Comparison of ENCODE assay signal across 8 cellular contexts in the genomic region with DNA sequence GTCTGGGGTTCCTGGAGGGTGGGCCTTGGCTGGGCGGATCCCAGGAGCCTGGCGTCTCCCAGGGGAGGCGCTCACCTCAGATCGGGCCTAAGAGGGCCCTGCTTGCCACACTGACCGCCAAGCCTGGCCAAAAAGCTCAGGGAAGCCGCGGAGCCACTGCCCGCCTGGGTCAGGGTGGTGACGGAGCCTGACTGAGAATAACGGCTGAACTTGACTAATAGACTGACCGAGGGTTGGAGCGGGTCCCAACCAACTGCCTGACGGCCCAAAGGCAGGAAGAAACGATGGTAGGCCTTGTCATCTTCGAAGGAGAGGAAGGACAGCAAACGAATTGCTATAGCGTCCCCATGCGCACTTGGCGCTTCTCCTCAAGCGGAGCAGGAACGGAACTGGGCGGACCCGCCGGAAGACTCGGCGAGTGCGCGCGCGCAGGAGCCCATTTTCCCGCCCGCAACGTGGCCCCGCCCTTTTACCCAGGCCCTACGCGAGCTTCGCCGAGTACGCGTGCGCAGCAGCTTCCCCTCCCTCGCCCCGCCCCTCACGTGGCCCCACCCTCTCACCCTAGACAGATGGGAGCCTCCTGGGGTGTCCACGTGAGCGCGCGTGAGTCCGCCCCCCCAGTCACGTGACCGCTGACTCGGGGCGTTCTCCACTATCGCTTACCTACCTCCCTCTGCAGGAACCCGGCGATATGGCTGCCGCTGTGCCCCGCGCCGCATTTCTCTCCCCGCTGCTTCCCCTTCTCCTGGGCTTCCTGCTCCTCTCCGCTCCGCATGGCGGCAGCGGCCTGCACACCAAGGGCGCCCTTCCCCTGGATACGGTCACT.
DNase-seq lines count a peak whose midpoint lies in the region; ATAC-seq and TF ChIP-seq lines count a peak whose summit lies in the region.

A gene (plus strand): TSS at position 652 of the 826 bp plus-strand sequence. CDS start 40 bp downstream, at position 692.
A gene (minus strand): TSS at position 391 of the 826 bp plus-strand sequence. CDS start 7,895 bp downstream, outside the sequence.

- TF ChIP-seq POLR2A in erythroblast (IDR thresholded peaks at IDR 0.05; ENCODE audit: low read length): peak; percentile 99

- no peak for TF ChIP-seq EP300 in Ishikawa (IDR thresholded peaks at IDR 0.05; ENCODE audit: borderline replicate concordance)

- peak; percentile 97 for DNase-seq in DMS153 treated with DMSO at 0.1 percent for 48 hours (lab: John Stamatoyannopoulos, UW; ENCODE audit: unreplicated experiment)
- DNase-seq in OCI-M2 (lab: John Stamatoyannopoulos, UW; ENCODE audit: unreplicated experiment): peak; percentile 74
- DNase-seq in activated T-cell treated with anti-CD3 and anti-CD28 coated beads for 48 hours (ENCODE audit: low read depth): peak; percentile 100
- peak; percentile 100 for DNase-seq in erythroblast (lab: John Stamatoyannopoulos, UW)
- peak; percentile 100 for DNase-seq in stimulated activated CD8-positive, alpha-beta memory T cell treated with anti-CD3 and anti-CD28 coated beads, Interleukin-7, amount 100 ng/mL, for 1 hour (ENCODE audit: low read depth in 2 of 2)

- no peaks in the 10 kb centered on the region for H3K36me3 ChIP-seq in mucosa of stomach (ENCODE audit: control insufficient read depth, insufficient read depth, low read length)

- H3K9me3 ChIP-seq in mucosa of stomach (ENCODE audit: control insufficient read depth, low read length): no peaks in the 10 kb centered on the region

- peak; percentile 64 for ATAC-seq in GM21529 (IDR thresholded peaks at IDR 0.05; ENCODE audit: unreplicated experiment)

- TF ChIP-seq RAD21 in Ishikawa (IDR thresholded peaks at IDR 0.05; ENCODE audit: low read depth): peak; percentile 26; the same call in 1 of the 2 replicates

- H3K4me3 ChIP-seq in mucosa of stomach (ENCODE audit: low read length): peak within 1 kb of the TSS; percentile 92

- H3K9ac ChIP-seq in mucosa of stomach (ENCODE audit: low read length): peak within 1 kb of the TSS; percentile 96

- H3K27me3 ChIP-seq in mucosa of stomach (ENCODE audit: control insufficient read depth, insufficient read depth, low read length): no peaks in the 10 kb centered on the region

- peaks cover 17% of the 10 kb centered on the region for H3K4me1 ChIP-seq in mucosa of stomach (ENCODE audit: control insufficient read depth, insufficient read depth, low read length)

TF ChIP-seq in Ishikawa, 13 proteins besides CTCF, POLR2A, EP300 and RAD21:
- TF ChIP-seq CEBPB (IDR thresholded peaks at IDR 0.05) (no peak), TEAD4 (IDR thresholded peaks at IDR 0.05) (no peak), ZBTB7A (IDR thresholded peaks at IDR 0.05; ENCODE audit: low read depth) (no peak), NFIC (IDR thresholded peaks at IDR 0.05) (no peak), EGR1 (IDR thresholded peaks at IDR 0.05) (peak; percentile 28; the same call in 1 of the 2 replicates), YY1 (IDR thresholded peaks at IDR 0.05; ENCODE audit: low read depth) (peak; percentile 90), TCF12 (IDR thresholded peaks at IDR 0.05; ENCODE audit: low read depth) (peak; percentile 23; the same call in 1 of the 2 replicates), FOXM1 (IDR thresholded peaks at IDR 0.05; ENCODE audit: borderline replicate concordance, low read depth) (no peak; the same call in 1 of the 2 replicates), CREB1 (IDR thresholded peaks at IDR 0.05; ENCODE audit: low read depth) (no peak), TAF1 (IDR thresholded peaks at IDR 0.05; ENCODE audit: low read depth) (peak; percentile 87)
- TF ChIP-seq, protein P1, sequence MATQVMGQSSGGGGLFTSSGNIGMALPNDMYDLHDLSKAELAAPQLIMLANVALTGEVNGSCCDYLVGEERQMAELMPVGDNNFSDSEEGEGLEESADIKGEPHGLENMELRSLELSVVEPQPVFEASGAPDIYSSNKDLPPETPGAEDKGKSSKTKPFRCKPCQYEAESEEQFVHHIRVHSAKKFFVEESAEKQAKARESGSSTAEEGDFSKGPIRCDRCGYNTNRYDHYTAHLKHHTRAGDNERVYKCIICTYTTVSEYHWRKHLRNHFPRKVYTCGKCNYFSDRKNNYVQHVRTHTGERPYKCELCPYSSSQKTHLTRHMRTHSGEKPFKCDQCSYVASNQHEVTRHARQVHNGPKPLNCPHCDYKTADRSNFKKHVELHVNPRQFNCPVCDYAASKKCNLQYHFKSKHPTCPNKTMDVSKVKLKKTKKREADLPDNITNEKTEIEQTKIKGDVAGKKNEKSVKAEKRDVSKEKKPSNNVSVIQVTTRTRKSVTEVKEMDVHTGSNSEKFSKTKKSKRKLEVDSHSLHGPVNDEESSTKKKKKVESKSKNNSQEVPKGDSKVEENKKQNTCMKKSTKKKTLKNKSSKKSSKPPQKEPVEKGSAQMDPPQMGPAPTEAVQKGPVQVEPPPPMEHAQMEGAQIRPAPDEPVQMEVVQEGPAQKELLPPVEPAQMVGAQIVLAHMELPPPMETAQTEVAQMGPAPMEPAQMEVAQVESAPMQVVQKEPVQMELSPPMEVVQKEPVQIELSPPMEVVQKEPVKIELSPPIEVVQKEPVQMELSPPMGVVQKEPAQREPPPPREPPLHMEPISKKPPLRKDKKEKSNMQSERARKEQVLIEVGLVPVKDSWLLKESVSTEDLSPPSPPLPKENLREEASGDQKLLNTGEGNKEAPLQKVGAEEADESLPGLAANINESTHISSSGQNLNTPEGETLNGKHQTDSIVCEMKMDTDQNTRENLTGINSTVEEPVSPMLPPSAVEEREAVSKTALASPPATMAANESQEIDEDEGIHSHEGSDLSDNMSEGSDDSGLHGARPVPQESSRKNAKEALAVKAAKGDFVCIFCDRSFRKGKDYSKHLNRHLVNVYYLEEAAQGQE (IDR thresholded peaks at IDR 0.05; ENCODE audit: low read depth): no peak
- TF ChIP-seq, protein P2, sequence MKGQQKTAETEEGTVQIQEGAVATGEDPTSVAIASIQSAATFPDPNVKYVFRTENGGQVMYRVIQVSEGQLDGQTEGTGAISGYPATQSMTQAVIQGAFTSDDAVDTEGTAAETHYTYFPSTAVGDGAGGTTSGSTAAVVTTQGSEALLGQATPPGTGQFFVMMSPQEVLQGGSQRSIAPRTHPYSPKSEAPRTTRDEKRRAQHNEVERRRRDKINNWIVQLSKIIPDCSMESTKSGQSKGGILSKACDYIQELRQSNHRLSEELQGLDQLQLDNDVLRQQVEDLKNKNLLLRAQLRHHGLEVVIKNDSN (IDR thresholded peaks at IDR 0.05): peak; percentile 99
- TF ChIP-seq, protein P3, sequence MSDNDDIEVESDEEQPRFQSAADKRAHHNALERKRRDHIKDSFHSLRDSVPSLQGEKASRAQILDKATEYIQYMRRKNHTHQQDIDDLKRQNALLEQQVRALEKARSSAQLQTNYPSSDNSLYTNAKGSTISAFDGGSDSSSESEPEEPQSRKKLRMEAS (IDR thresholded peaks at IDR 0.05): peak; percentile 96

Comparison
In these comparisons a context has a peak if more than half of its experiments do, and no peak if none do; other contexts are left out.
1. Peak in every context shown above with its lines: DNase-seq, ATAC-seq and H3K4me3 ChIP-seq.